Comparison of ENCODE assay signal across 1 cellular context in the genomic region with DNA sequence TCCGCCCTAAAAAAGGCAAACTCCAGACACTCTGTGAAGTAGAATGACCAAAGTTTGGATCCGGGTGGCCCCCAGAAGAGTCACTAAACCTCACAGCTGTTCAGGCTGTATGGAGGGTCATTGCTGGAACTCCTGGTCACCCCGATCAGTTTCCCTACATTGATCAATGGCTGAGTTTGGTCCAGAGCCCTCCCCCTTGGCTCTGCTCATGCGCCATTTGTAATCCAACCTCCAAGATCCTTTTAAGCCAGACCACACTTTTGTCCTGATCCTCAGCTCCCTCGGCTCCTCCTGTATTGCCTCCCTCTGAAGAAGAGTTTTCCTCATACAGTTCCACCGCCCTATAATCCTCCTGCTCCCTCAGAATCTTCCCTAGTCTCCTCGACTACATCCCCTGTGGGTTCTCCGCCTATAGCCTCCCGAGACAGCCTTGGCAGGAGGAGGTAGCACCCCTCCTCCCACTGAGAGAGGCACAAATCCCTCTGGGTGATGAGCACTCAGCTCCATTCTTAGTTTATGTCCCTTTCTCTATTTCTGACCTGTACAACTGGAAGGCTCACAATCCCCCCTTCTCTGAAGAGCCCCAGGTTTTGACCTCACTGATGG.
TF ChIP-seq lines count a peak whose summit lies in the region.

No MANE protein-coding gene starts in this region.

TF ChIP-seq in H1, 55 proteins besides CTCF, POLR2A, EP300 and RAD21:
- TF ChIP-seq EZH2 (IDR thresholded peaks at IDR 0.05; ENCODE audit: low read depth, low read length, severe bottlenecking) (no peak), MAFK (IDR thresholded peaks at IDR 0.05; ENCODE audit: low read depth, low read length) (no peak), RXRA (IDR thresholded peaks at IDR 0.05; ENCODE audit: insufficient read depth, low read depth, low read length) (no peak), ZNF274 (IDR thresholded peaks at IDR 0.05; ENCODE audit: borderline replicate concordance, extremely low read depth, low read length) (no peak), TAF7 (optimal IDR thresholded peaks at IDR 0.05; ENCODE audit: borderline replicate concordance, low read depth, low read length) (no peak), POU5F1 (IDR thresholded peaks at IDR 0.05; ENCODE audit: low read depth, low read length) (no peak), ASH2L (IDR thresholded peaks at IDR 0.05; ENCODE audit: low read length) (no peak), BACH1 (IDR thresholded peaks at IDR 0.05; ENCODE audit: low read length) (no peak), PHF8 (conservative IDR thresholded peaks at IDR 0.05; ENCODE audit: low read depth, low read length) (no peak), TEAD4 (IDR thresholded peaks at IDR 0.05; ENCODE audit: low read depth, low read length) (no peak), FOSL1 (IDR thresholded peaks at IDR 0.05; ENCODE audit: insufficient read depth, low read depth, low read length) (no peak), TAF1 (IDR thresholded peaks at IDR 0.05; ENCODE audit: low read depth, low read length) (no peak), RNF2 (IDR thresholded peaks at IDR 0.05; ENCODE audit: borderline replicate concordance, low read depth, low read length, missing control alignments, poor library complexity, severe bottlenecking) (no peak), RFX5 (IDR thresholded peaks at IDR 0.05; ENCODE audit: borderline replicate concordance, low read depth, low read length) (no peak), TCF12 (IDR thresholded peaks at IDR 0.05; ENCODE audit: low read depth, low read length) (no peak), CHD2 (IDR thresholded peaks at IDR 0.05; ENCODE audit: low read length) (no peak)
- TF ChIP-seq, protein P1, sequence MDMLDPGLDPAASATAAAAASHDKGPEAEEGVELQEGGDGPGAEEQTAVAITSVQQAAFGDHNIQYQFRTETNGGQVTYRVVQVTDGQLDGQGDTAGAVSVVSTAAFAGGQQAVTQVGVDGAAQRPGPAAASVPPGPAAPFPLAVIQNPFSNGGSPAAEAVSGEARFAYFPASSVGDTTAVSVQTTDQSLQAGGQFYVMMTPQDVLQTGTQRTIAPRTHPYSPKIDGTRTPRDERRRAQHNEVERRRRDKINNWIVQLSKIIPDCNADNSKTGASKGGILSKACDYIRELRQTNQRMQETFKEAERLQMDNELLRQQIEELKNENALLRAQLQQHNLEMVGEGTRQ (IDR thresholded peaks at IDR 0.05; ENCODE audit: low read length): no peak
TF ChIP-seq in H1: peak in this region for 0.
